ENCODE assay signal across 2 cellular contexts in the genomic region with DNA sequence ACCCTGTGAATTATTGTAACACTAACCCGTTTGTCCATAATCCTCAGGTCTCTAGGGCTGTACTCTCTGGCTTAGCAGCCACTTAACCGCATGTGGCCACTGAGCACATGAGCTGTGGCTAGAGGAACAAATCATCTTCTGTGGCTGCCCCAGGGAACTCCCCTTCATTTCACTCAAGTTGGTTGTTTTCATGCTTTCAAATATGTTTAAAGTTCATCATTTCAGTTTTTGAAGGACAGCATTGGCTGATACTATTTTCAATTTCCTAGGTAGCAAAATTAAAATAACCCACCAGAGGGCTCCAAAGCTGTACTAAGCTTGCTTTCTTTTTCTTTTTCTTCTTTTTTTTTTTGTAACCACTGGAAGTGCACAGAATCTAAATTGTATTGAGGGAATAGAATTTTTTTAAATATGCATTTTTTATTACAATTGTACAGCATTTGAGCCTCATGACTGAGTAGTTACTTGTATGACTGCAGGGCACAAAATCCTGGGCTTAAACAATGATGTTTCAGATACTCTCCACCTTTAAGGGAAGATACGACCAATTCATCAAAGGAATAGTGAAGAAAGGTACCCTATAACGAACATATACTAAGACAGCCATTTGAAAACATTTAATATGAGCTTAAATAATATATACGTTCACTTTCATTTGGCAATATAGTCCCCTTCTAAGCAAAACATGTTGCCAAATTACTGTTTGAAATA.
TF ChIP-seq lines count a peak whose summit lies in the region.

No MANE protein-coding gene starts in this region.

TF ChIP-seq in GM23338, 12 proteins besides CTCF, POLR2A, EP300 and RAD21 (continues in another document):
- no peak for TF ChIP-seq EZH2 (IDR thresholded peaks at IDR 0.05; ENCODE audit: low read depth, unreplicated experiment)
- no peak for TF ChIP-seq ZNF331 (CRISPR knock-in tag; IDR thresholded peaks at IDR 0.05; ENCODE audit: low read depth)
- no peak for TF ChIP-seq ZNF114 (CRISPR knock-in tag; IDR thresholded peaks at IDR 0.05)
- TF ChIP-seq, protein P1, sequence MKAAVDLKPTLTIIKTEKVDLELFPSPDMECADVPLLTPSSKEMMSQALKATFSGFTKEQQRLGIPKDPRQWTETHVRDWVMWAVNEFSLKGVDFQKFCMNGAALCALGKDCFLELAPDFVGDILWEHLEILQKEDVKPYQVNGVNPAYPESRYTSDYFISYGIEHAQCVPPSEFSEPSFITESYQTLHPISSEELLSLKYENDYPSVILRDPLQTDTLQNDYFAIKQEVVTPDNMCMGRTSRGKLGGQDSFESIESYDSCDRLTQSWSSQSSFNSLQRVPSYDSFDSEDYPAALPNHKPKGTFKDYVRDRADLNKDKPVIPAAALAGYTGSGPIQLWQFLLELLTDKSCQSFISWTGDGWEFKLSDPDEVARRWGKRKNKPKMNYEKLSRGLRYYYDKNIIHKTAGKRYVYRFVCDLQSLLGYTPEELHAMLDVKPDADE (IDR thresholded peaks at IDR 0.05) = no peak
- no peak for TF ChIP-seq CREB1 (CRISPR knock-in tag; IDR thresholded peaks at IDR 0.05; ENCODE audit: low read depth)
- TF ChIP-seq JUNB (IDR thresholded peaks at IDR 0.05; ENCODE audit: unreplicated experiment) = no peak
- TF ChIP-seq, protein P2, sequence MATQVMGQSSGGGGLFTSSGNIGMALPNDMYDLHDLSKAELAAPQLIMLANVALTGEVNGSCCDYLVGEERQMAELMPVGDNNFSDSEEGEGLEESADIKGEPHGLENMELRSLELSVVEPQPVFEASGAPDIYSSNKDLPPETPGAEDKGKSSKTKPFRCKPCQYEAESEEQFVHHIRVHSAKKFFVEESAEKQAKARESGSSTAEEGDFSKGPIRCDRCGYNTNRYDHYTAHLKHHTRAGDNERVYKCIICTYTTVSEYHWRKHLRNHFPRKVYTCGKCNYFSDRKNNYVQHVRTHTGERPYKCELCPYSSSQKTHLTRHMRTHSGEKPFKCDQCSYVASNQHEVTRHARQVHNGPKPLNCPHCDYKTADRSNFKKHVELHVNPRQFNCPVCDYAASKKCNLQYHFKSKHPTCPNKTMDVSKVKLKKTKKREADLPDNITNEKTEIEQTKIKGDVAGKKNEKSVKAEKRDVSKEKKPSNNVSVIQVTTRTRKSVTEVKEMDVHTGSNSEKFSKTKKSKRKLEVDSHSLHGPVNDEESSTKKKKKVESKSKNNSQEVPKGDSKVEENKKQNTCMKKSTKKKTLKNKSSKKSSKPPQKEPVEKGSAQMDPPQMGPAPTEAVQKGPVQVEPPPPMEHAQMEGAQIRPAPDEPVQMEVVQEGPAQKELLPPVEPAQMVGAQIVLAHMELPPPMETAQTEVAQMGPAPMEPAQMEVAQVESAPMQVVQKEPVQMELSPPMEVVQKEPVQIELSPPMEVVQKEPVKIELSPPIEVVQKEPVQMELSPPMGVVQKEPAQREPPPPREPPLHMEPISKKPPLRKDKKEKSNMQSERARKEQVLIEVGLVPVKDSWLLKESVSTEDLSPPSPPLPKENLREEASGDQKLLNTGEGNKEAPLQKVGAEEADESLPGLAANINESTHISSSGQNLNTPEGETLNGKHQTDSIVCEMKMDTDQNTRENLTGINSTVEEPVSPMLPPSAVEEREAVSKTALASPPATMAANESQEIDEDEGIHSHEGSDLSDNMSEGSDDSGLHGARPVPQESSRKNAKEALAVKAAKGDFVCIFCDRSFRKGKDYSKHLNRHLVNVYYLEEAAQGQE (IDR thresholded peaks at IDR 0.05; ENCODE audit: unreplicated experiment) = no peak
- no peak for TF ChIP-seq EZH2phosphoT487 (IDR thresholded peaks at IDR 0.05; ENCODE audit: unreplicated experiment)
- no peak for TF ChIP-seq POLR2AphosphoS5 (IDR thresholded peaks at IDR 0.05; ENCODE audit: low read depth)

TF ChIP-seq in HepG2, 621 proteins besides CTCF, POLR2A, EP300 and RAD21:
- TF ChIP-seq ZNF572 (CRISPR knock-in tag; IDR thresholded peaks at IDR 0.05) (no peak), YEATS2 (CRISPR knock-in tag; IDR thresholded peaks at IDR 0.05; ENCODE audit: borderline replicate concordance) (no peak), SAP130 (CRISPR knock-in tag; IDR thresholded peaks at IDR 0.05; ENCODE audit: low read depth) (no peak), SMC3 (IDR thresholded peaks at IDR 0.05; ENCODE audit: low read length) (0 out of 2 replicates have a peak, but pooled peaks have one; percentile 7)
